25 cellular contexts compared by ENCODE assay signal in the genomic region with DNA sequence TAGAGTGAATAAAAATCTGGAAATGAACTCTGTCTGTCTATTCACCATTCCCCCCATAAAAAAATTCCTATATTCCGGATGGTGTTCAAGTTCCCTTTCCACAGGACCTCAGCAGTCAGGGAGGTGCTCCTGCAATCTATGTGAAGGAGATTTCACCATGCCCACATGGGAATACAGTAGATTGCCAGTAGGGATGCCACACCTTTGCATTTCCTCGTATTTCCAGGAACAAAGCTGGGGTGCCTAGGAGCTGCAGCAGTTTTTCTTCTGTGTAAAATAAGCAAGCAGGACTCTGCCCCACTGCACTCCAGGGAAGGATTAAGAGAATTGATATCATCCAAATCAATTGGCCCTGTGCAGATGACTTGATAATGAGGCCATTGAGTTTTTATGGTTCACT. TPM values are rescaled to one million over a fixed set of nuclear protein-coding genes. Genes with fewer than 3 reads are reported as not detected.
DNase-seq lines count a peak whose midpoint lies in the region; ATAC-seq and TF ChIP-seq lines count a peak whose summit lies in the region.
"Had no signal": no experiment of that assay in that cellular context is flagged by ENCODE, and none has a peak within 500 bp of the region (broad histone marks: within the 10 kb centered on the region; RNA-seq: fewer than 3 reads in every experiment).

No MANE protein-coding gene starts in this region.

- H3K27me3 Mint-ChIP-seq in Caco-2 (ENCODE audit: insufficient read depth, unreplicated experiment) = no peaks in the 10 kb centered on the region
- H3K27me3 Mint-ChIP-seq in nephron (ENCODE audit: low read depth) = no peaks in the 10 kb centered on the region
- peaks cover 9% of the 10 kb centered on the region for H3K27me3 Mint-ChIP-seq in T-helper 2 cell treated with Interferon-gamma antibody and Interleukin-4, amounts not matched to agents 5 μg/mL and 100 μg/mL, for 36 hours (ENCODE audit: low read depth)
- H3K27me3 Mint-ChIP-seq: type B pancreatic cell had no signal

- no peaks in the 10 kb centered on the region for H3K9me3 ChIP-seq in AG04450 (ENCODE audit: control insufficient read depth, insufficient read depth, low read length)
- no peaks in the 10 kb centered on the region; the same call in 1 of the 2 replicates for H3K9me3 ChIP-seq in Caco-2
- H3K9me3 ChIP-seq: BLaER1 treated with 17β-estradiol and CSF1 and Interleukin-3, amounts not matched to agents 10 nM and 100 nM; HAP-1; left lung; SK-N-SH had no signal

- H3K4me3 ChIP-seq in AG04450 (ENCODE audit: low read depth, low read length) (no peak overlapping the region), Caco-2 (ENCODE audit: low read depth, low read length) (no peak overlapping the region)
- H3K4me3 ChIP-seq: BLaER1 treated with 17β-estradiol and CSF1 and Interleukin-3, amounts not matched to agents 10 nM and 100 nM; HAP-1; left lung had no signal

- H3K36me3 ChIP-seq in Caco-2 (ENCODE audit: control insufficient read depth, insufficient read depth, low read length) = no peaks in the 10 kb centered on the region
- H3K36me3 ChIP-seq: BLaER1 treated with 17β-estradiol and CSF1 and Interleukin-3, amounts not matched to agents 10 nM and 100 nM; HAP-1; left lung had no signal

- H3K36me3 Mint-ChIP-seq in Caco-2 (ENCODE audit: insufficient read depth, unreplicated experiment) (no peaks in the 10 kb centered on the region), nephron (ENCODE audit: low read depth) (no peaks in the 10 kb centered on the region)
- H3K36me3 Mint-ChIP-seq in T-helper 2 cell treated with Interferon-gamma antibody and Interleukin-4, amounts not matched to agents 5 μg/mL and 100 μg/mL, for 36 hours (ENCODE audit: low read depth) = no peaks in the 10 kb centered on the region
- H3K36me3 Mint-ChIP-seq: naive B cell; stimulated activated memory B cell treated with anti-CD40 and anti-IgM and Interleukin-4, amounts not matched to agents 10 μg/mL and 1 μg/mL and 100 μg/mL, for 72 hours; type B pancreatic cell had no signal

- H3K27ac ChIP-seq in AG04450 (ENCODE audit: low read depth, low read length) (peak overlapping the region; percentile 53), epithelial cell of prostate (peak overlapping the region; percentile 26)
- H3K27ac ChIP-seq: BLaER1 treated with 17β-estradiol and CSF1 and Interleukin-3, amounts not matched to agents 10 nM and 100 nM; left lung had no signal

- CTCF ChIA-PET in AG04450 (lab: Charles Lee) (no interaction called here), Caco-2 (lab: Charles Lee) (interaction anchor here (0.7 to 0.8 kb wide), 2 partner anchors 63 to 180 kb away, joined by 3 to 4 read pairs; no protein-coding TSS in a partner anchor)

- intact Hi-C loops in Caco-2 (cut with micrococcal nuclease; ENCODE audit: unreplicated experiment) = loop anchor here (2.0 kb wide), 1 partner anchor 44 kb away; no protein-coding TSS in a partner anchor

- no peak for DNase-seq in AG04450 (ENCODE audit: low read depth, low spot score)
- DNase-seq in Caco-2 = no peak
- no peak for DNase-seq in epithelial cell of prostate (ENCODE audit: low read depth, low spot score)
- DNase-seq in T-helper 2 cell treated with Interferon-gamma antibody and Interleukin-4, amounts not matched to agents 5 μg/mL and 100 μg/mL, for 36 hours (ENCODE audit: low spot score) = no peak
- DNase-seq: activated CD4-positive, alpha-beta T cell treated with anti-CD3 and anti-CD28 coated beads, Interleukin-2, amount 50 U/mL, for 48 hours; activated CD4-positive, CD25-positive, alpha-beta regulatory T cell treated with anti-CD3 and anti-CD28 coated beads, Interleukin-2, amount 50 U/mL, for 72 hours; activated naive CD4-positive, alpha-beta T cell; dermis blood vessel endothelial cell; endodermal cell; KG1; left lung; MM.1S; naive B cell; nucleus accumbens; RPMI8226; substantia nigra had no signal

- H3K4me3 Mint-ChIP-seq in Caco-2 (ENCODE audit: unreplicated experiment) = peak overlapping the region; percentile 13
- no peak overlapping the region for H3K4me3 Mint-ChIP-seq in nephron
- H3K4me3 Mint-ChIP-seq in T-helper 2 cell treated with Interferon-gamma antibody and Interleukin-4, amounts not matched to agents 5 μg/mL and 100 μg/mL, for 36 hours = no peak overlapping the region
- H3K4me3 Mint-ChIP-seq: endodermal cell; naive B cell; stimulated activated memory B cell treated with anti-CD40 and anti-IgM and Interleukin-4, amounts not matched to agents 10 μg/mL and 1 μg/mL and 100 μg/mL, for 72 hours; T-helper 1 cell treated with Interleukin-12 subunit alpha and Interleukin-12 subunit beta and Interleukin-4 antibody, amounts not matched to agents 30 μg/mL and 1 μg/mL, for 36 hours; type B pancreatic cell had no signal

- H3K9me3 Mint-ChIP-seq in Caco-2 (ENCODE audit: unreplicated experiment) (no peaks in the 10 kb centered on the region), nephron (no peaks in the 10 kb centered on the region)
- H3K9me3 Mint-ChIP-seq in T-helper 2 cell treated with Interferon-gamma antibody and Interleukin-4, amounts not matched to agents 5 μg/mL and 100 μg/mL, for 36 hours = no peaks in the 10 kb centered on the region
- H3K9me3 Mint-ChIP-seq: naive B cell; stimulated activated memory B cell treated with anti-CD40 and anti-IgM and Interleukin-4, amounts not matched to agents 10 μg/mL and 1 μg/mL and 100 μg/mL, for 72 hours; T-helper 1 cell treated with Interleukin-12 subunit alpha and Interleukin-12 subunit beta and Interleukin-4 antibody, amounts not matched to agents 30 μg/mL and 1 μg/mL, for 36 hours had no signal

- ATAC-seq in GM19455 (IDR thresholded peaks at IDR 0.05; ENCODE audit: unreplicated experiment) (no peak), GM21786 (IDR thresholded peaks at IDR 0.05; ENCODE audit: unreplicated experiment) (no peak)
- ATAC-seq: stimulated activated memory B cell treated with anti-CD40 and anti-IgM and Interleukin-4, amounts not matched to agents 10 μg/mL and 1 μg/mL and 100 μg/mL, for 72 hours had no signal

- BruUV-seq in Caco-2 (replicated peaks; lab: Mats Ljungman, UMichigan) = no TSS peak

- no peak for TF ChIP-seq CTCF in AG04450 (IDR thresholded peaks at IDR 0.05; ENCODE audit: low read depth, low read length)
- TF ChIP-seq CTCF in Caco-2 (IDR thresholded peaks at IDR 0.05; ENCODE audit: insufficient read depth in 1 of 2, low read depth in 1 of 2, low read length in 1 of 2, severe bottlenecking in 1 of 2, unreplicated experiment in 1 of 2) = no peak
- TF ChIP-seq CTCF in nephron (IDR thresholded peaks at IDR 0.05; ENCODE audit: unreplicated experiment in 3 of 3) = no peak

- no peak overlapping the region for H3K27ac Mint-ChIP-seq in Caco-2 (ENCODE audit: unreplicated experiment)
- peak overlapping the region; percentile 51 to 83 (median 57) for H3K27ac Mint-ChIP-seq in nephron
- no peak overlapping the region for H3K27ac Mint-ChIP-seq in T-helper 2 cell treated with Interferon-gamma antibody and Interleukin-4, amounts not matched to agents 5 μg/mL and 100 μg/mL, for 36 hours
- H3K27ac Mint-ChIP-seq: naive B cell; stimulated activated memory B cell treated with anti-CD40 and anti-IgM and Interleukin-4, amounts not matched to agents 10 μg/mL and 1 μg/mL and 100 μg/mL, for 72 hours; T-helper 1 cell treated with Interleukin-12 subunit alpha and Interleukin-12 subunit beta and Interleukin-4 antibody, amounts not matched to agents 30 μg/mL and 1 μg/mL, for 36 hours; type B pancreatic cell had no signal

- POLR2A ChIA-PET in AG04450 (lab: Yijun Ruan, JAX) = interaction anchor here (0.5 kb wide), 1 partner anchor 993 kb away, joined by 3 read pairs; no protein-coding TSS in a partner anchor
- POLR2A ChIA-PET in Caco-2 (lab: Charles Lee) = no interaction called here

- peaks cover 2% of the 10 kb centered on the region for H3K27me3 ChIP-seq in AG04450 (ENCODE audit: control insufficient read depth, insufficient read depth, low read length)
- H3K27me3 ChIP-seq in Caco-2 (replicated peaks; ENCODE audit: control insufficient read depth, insufficient read depth, low read length) = no peaks in the 10 kb centered on the region
- H3K27me3 ChIP-seq: BLaER1 treated with 17β-estradiol and CSF1 and Interleukin-3, amounts not matched to agents 10 nM and 100 nM; left lung had no signal

- H3K4me1 ChIP-seq in Caco-2 = peaks cover 24% of the 10 kb centered on the region

- H3K4me1 Mint-ChIP-seq in Caco-2 (ENCODE audit: low read depth, unreplicated experiment) (peaks cover 26% of the 10 kb centered on the region), nephron (peaks cover 25% of the 10 kb centered on the region)
- H3K4me1 Mint-ChIP-seq in T-helper 2 cell treated with Interferon-gamma antibody and Interleukin-4, amounts not matched to agents 5 μg/mL and 100 μg/mL, for 36 hours (ENCODE audit: low read depth) = no peaks in the 10 kb centered on the region

RNA-seq across cellular contexts. Expression of a gene that starts 7.3 kb away (rescaled TPM):
- 8.8 and 10.2 TPM in 2 replicates for polyA plus RNA-seq in AG04450 (2011; rRNA removed)
- polyA minus RNA-seq in AG04450 (2011; rRNA and poly(A)+ RNA removed) = 9.6 and 14.0 TPM in 2 replicates
- total RNA-seq in Caco-2 (2022) = 10.9 and 11.3 TPM in 2 replicates

Comparison
In these comparisons a context has a peak if more than half of its experiments do, and no peak if none do; other contexts are left out.
1. H3K27ac Mint-ChIP-seq: peak in nephron (3 of 3); none in Caco-2 (single experiment) and T-helper 2 cell treated with Interferon-gamma antibody and Interleukin-4, amounts not matched to agents 5 μg/mL and 100 μg/mL, for 36 hours (single experiment).